In the genomic region with DNA sequence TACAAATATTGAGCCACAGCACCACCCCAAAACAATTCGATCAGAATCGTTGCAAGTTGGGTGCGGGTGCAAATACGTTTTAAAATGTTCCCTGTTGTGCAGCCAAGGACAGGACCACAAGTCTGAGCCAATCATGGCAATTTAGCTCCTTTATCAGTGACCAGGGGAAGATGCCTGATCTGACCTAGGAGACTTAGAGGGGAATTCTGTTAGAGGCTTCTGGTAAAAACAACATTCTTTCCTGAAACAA, we compare ENCODE assay signal across 8 cellular contexts. TPM values are rescaled to one million over a fixed set of nuclear protein-coding genes. Genes with fewer than 3 reads are reported as not detected.
A peak's percentile ranks its signal among the peaks of the same experiment; 100 is the strongest.
DNase-seq lines count a peak whose midpoint lies in the region; ATAC-seq, FAIRE-seq and TF ChIP-seq lines count a peak whose summit lies in the region.

No MANE protein-coding gene starts in this region.

- no peak overlapping the region for H4K91ac ChIP-seq in H1 (replicated peaks; ENCODE audit: insufficient read length, low read length)

- TF ChIP-seq POLR2A in H1 (IDR thresholded peaks at IDR 0.05; ENCODE audit: control extremely low read depth in 1 of 2, low read depth in 2 of 2, low read length in 2 of 2) (no peak), erythroblast (IDR thresholded peaks at IDR 0.05; ENCODE audit: low read length) (no peak)

- no peak overlapping the region for H3K14ac ChIP-seq in H1 (ENCODE audit: insufficient read length)

- no peak for FAIRE-seq in H1 (lab: Jason Lieb, UNC)

- CTCF ChIA-PET in CD4-positive, alpha-beta memory T cell (lab: Charles Lee; ENCODE audit: partially characterized antibody): interaction anchor here (0.6 to 6.4 kb wide), 48 partner anchors 9 to 217 kb away, joined by 3 to 225 read pairs (median 6); a partner anchor contains a TSS
- CTCF ChIA-PET in H1 (lab: Charles Lee; ENCODE audit: partially characterized antibody): interaction anchor here (0.6 to 4.4 kb wide), 26 partner anchors 9 to 326 kb away, joined by 3 to 24 read pairs (median 5); a partner anchor contains a TSS

- peak overlapping the region; percentile 68 to 93 (median 86) for H3K4me3 Mint-ChIP-seq in CD4-positive, alpha-beta memory T cell

- H3K23me2 ChIP-seq in H1 (ENCODE audit: low read depth, low read length): peaks cover 5% of the 10 kb centered on the region

- 0 out of 2 replicates have a peak overlapping the region, but pooled peaks have one; percentile 69 for H2BK5ac ChIP-seq in H1 (ENCODE audit: low read depth, low read length)

- peak overlapping the region; percentile 98 for H2AFZ ChIP-seq in H1 (ENCODE audit: low read length)
- peak overlapping the region; percentile 83 for H2AFZ ChIP-seq in neuron (ENCODE audit: low read depth, low read length)

- H3K9me3 ChIP-seq in CD4-positive, alpha-beta memory T cell (ENCODE audit: control insufficient read depth in 1 of 2, low read length in 2 of 2): no peaks in the 10 kb centered on the region
- H3K9me3 ChIP-seq in H1 (ENCODE audit: insufficient read depth in 2 of 2, low read depth in 1 of 2, low read length in 1 of 2) (no peaks in the 10 kb centered on the region), neuron (ENCODE audit: low read length) (no peaks in the 10 kb centered on the region)

- H3K56ac ChIP-seq in H1 (replicated peaks; ENCODE audit: insufficient read length, low read depth, low read length): no peak overlapping the region

- H4K5ac ChIP-seq in H1 (ENCODE audit: insufficient read length, low read depth, low read length): no peak overlapping the region

- POLR2A ChIA-PET in CD4-positive, alpha-beta memory T cell (lab: Charles Lee; ENCODE audit: partially characterized antibody): interaction anchor here (0.5 to 2.4 kb wide), 4 partner anchors 24 to 165 kb away, joined by 3 to 21 read pairs (median 8); a partner anchor contains a TSS
- POLR2A ChIA-PET in H1 (lab: Charles Lee; ENCODE audit: partially characterized antibody): interaction anchor here (0.8 to 4.3 kb wide), 8 partner anchors 9 to 776 kb away, joined by 3 to 26 read pairs (median 6); a partner anchor contains a TSS

- no peak overlapping the region for H4K8ac ChIP-seq in H1 (ENCODE audit: extremely low read depth, insufficient read depth, low read length)

- H3K79me1 ChIP-seq in H1 (ENCODE audit: low read depth, low read length): no peaks in the 10 kb centered on the region

- H3K27me3 Mint-ChIP-seq in CD4-positive, alpha-beta memory T cell: peaks cover 2 to 8% of the 10 kb centered on the region in 2 donors

- ATAC-seq in GM21526 (IDR thresholded peaks at IDR 0.05; ENCODE audit: low FRiP score, unreplicated experiment): peak; percentile 2

- peak overlapping the region; percentile 48 to 99 for H3K4me2 ChIP-seq in H1 (ENCODE audit: insufficient read depth in 1 of 2, low read depth in 2 of 2, low read length in 2 of 2)

- H2AK5ac ChIP-seq in H1 (ENCODE audit: low read depth, low read length): no peak overlapping the region

- H3K18ac ChIP-seq in H1 (ENCODE audit: extremely low read depth, low read length): no peak overlapping the region

- no peak for DNase-seq in CD4-positive, alpha-beta memory T cell
- DNase-seq in NCI-H2081 (lab: John Stamatoyannopoulos, UW) (peak; percentile 67 to 72), H1 (ENCODE audit: low read depth in 1 of 2, low spot score in 2 of 2) (no peak), erythroblast (lab: John Stamatoyannopoulos, UW) (no peak)
- DNase-seq in activated CD8-positive, alpha-beta memory T cell treated with anti-CD3 and anti-CD28 coated beads, Interleukin-2, amount 50 U/mL, for 48 hours: no peak
- no peak for DNase-seq in stimulated activated CD4-positive, alpha-beta T cell treated with anti-CD3 and anti-CD28 coated beads, Interleukin-4, amount 100 ng/mL, for 24 hours

- H3K79me2 ChIP-seq in H1 (ENCODE audit: control insufficient read depth in 1 of 2, insufficient read depth in 2 of 2, low read length in 2 of 2): no peaks in the 10 kb centered on the region

- no peaks in the 10 kb centered on the region for H4K20me1 ChIP-seq in H1 (replicated peaks in 1 of 2; ENCODE audit: control insufficient read depth in 1 of 2, insufficient read depth in 2 of 2, low read length in 2 of 2)

- no peak overlapping the region for H3K4ac ChIP-seq in H1 (replicated peaks; ENCODE audit: insufficient read length, low read depth, low read length)

- peak overlapping the region in 1 of 2 donors; percentile 73 for H3K4me3 ChIP-seq in CD4-positive, alpha-beta memory T cell (ENCODE audit: low read length in 2 of 2)
- peak overlapping the region; percentile 48 to 83 (median 62); a peak in 7 of 8 replicates for H3K4me3 ChIP-seq in H1 (ENCODE audit: extremely low read depth in 1 of 4, insufficient read depth in 2 of 4, low read depth in 3 of 4, low read length in 4 of 4)
- peak overlapping the region; percentile 55 for H3K4me3 ChIP-seq in neuron (ENCODE audit: low read length)

- H3K9me3 Mint-ChIP-seq in CD4-positive, alpha-beta memory T cell: no peaks in the 10 kb centered on the region

- H3K27ac Mint-ChIP-seq in CD4-positive, alpha-beta memory T cell: peak overlapping the region in 1 of 7 donors; percentile 36

- peak overlapping the region; percentile 52 for H2BK120ac ChIP-seq in H1 (replicated peaks; ENCODE audit: low read depth, low read length)

- no peak for TF ChIP-seq RAD21 in H1 (IDR thresholded peaks at IDR 0.05 in 1 of 2, conservative IDR thresholded peaks at IDR 0.05 in 1 of 2; ENCODE audit: low read depth in 2 of 2, low read length in 2 of 2)

- intact Hi-C loops in CD4-positive, alpha-beta memory T cell (cut with micrococcal nuclease): loop anchor here (1.0 to 5.0 kb wide), 6 partner anchors 24 to 324 kb away; a partner anchor contains a TSS

- no peak for TF ChIP-seq EP300 in H1 (IDR thresholded peaks at IDR 0.05; ENCODE audit: borderline replicate concordance in 1 of 2, low read depth in 2 of 2, low read length in 2 of 2)

- H3K36me3 ChIP-seq in CD4-positive, alpha-beta memory T cell (ENCODE audit: insufficient read depth, low read length): no peaks in the 10 kb centered on the region
- no peaks in the 10 kb centered on the region for H3K36me3 ChIP-seq in H1 (ENCODE audit: control insufficient read depth in 2 of 4, insufficient read depth in 4 of 4, low read length in 3 of 4)
- no peaks in the 10 kb centered on the region for H3K36me3 ChIP-seq in neuron (ENCODE audit: insufficient read depth, low read length)

- no peak overlapping the region for H3K27ac ChIP-seq in CD4-positive, alpha-beta memory T cell (ENCODE audit: low read depth, low read length)
- no peak overlapping the region for H3K27ac ChIP-seq in H1 (ENCODE audit: low read depth, low read length)

- peak overlapping the region; percentile 15 to 72 (median 57); a peak in 6 of 7 replicates for H3K9ac ChIP-seq in H1 (replicated peaks in 1 of 4; ENCODE audit: extremely low read depth in 1 of 4, low read depth in 3 of 4, low read length in 3 of 4)

- no peak overlapping the region for H2BK20ac ChIP-seq in H1 (ENCODE audit: low read length)

- no peak for TF ChIP-seq CTCF in H1 (IDR thresholded peaks at IDR 0.05; ENCODE audit: control extremely low read depth in 1 of 3, insufficient read depth in 1 of 3, low read depth in 1 of 3, low read length in 3 of 3)

- no peak overlapping the region for H2BK12ac ChIP-seq in H1 (ENCODE audit: low read depth, low read length)

- H3K23ac ChIP-seq in H1 (ENCODE audit: insufficient read length): no peak overlapping the region

- H3K36me3 Mint-ChIP-seq in CD4-positive, alpha-beta memory T cell: no peaks in the 10 kb centered on the region

- peaks cover 9 to 19% (median 13%) of the 10 kb centered on the region in 4 donors for H3K4me1 Mint-ChIP-seq in CD4-positive, alpha-beta memory T cell

- H2BK15ac ChIP-seq in H1 (ENCODE audit: low read length): no peak overlapping the region

- 41% methylated on average over 4 of the region's 4 CpGs; no CpG with 5 or more reads in 1 of the 2 experiments for WGBS in H1 (ENCODE audit: extremely low coverage in 1 of 2, insufficient coverage in 1 of 2, insufficient read length in 1 of 2, insufficient replicate concordance in 2 of 2, low coverage in 1 of 2, low lambda C conversion rate in 2 of 2, missing lambda C conversion rate in 1 of 2), 2 experiments

- peaks cover 14% of the 10 kb centered on the region for H3K4me1 ChIP-seq in CD4-positive, alpha-beta memory T cell (ENCODE audit: insufficient read depth, low read length)
- H3K4me1 ChIP-seq in H1 (replicated peaks in 1 of 4; ENCODE audit: control insufficient read depth in 3 of 4, insufficient read depth in 4 of 4, low read length in 3 of 4) (peaks cover 0 to 5% (median 2%) of the 10 kb centered on the region in 4 experiments; a peak in 3 of 7 replicates), neuron (ENCODE audit: insufficient read depth, low read length) (no peaks in the 10 kb centered on the region)

- no peaks in the 10 kb centered on the region for H3K27me3 ChIP-seq in CD4-positive, alpha-beta memory T cell (ENCODE audit: insufficient read depth, low read length)
- H3K27me3 ChIP-seq in H1 (replicated peaks in 1 of 4; ENCODE audit: control insufficient read depth in 3 of 4, extremely low read depth in 1 of 4, insufficient read depth in 3 of 4, low read length in 3 of 4) (no peaks in the 10 kb centered on the region), neuron (ENCODE audit: insufficient read depth, low read length) (no peaks in the 10 kb centered on the region)

RNA-seq across cellular contexts. Expression of a gene that starts 25.6 kb away (rescaled TPM):
- total RNA-seq in CD4-positive, alpha-beta memory T cell: 10 to 100 TPM; 22.6 to 30.3 TPM
- polyA plus RNA-seq in CD4-positive, alpha-beta memory T cell: 10 to 100 TPM; 41.6 to 96.3 TPM
- total RNA-seq in H1 (2021; fragmentation: NEBNext Ultra II Directional; extraction: Animal tissue kit (Norgen Biotek cat#: 25700)): 75.6 and 76.3 TPM in 2 replicates
- polyA plus RNA-seq in H1 (2011; rRNA removed): 8.1 and 21.1 TPM in 2 replicates
- 13.3 TPM for polyA plus RNA-seq in H1 (2011; cell fraction: cytosol; rRNA removed)
- 3.9 TPM for polyA plus RNA-seq in H1 (2011; cell fraction: nucleus; rRNA removed)
- 23.5 to 66.4 TPM (median 30.2 TPM) in 4 replicates for polyA plus RNA-seq in H1 (2012, experiment 1 of 2)
- polyA plus RNA-seq in H1 (2012, experiment 2 of 2): 8.3 TPM
- 39.0 TPM for polyA plus RNA-seq in H1 (2013, experiment 1 of 2)
- 39.7 TPM for polyA plus RNA-seq in H1 (2013, experiment 2 of 2)
- polyA minus RNA-seq in H1 (2011; rRNA and poly(A)+ RNA removed): 18.3 and 23.9 TPM in 2 replicates
- 21.1 TPM for polyA minus RNA-seq in H1 (2011; cell fraction: cytosol; rRNA and poly(A)+ RNA removed)
- 71.3 TPM for polyA minus RNA-seq in H1 (2011; cell fraction: nucleus; rRNA and poly(A)+ RNA removed)

RNA-seq across cellular contexts. Expression of a gene that starts 37.7 kb away (rescaled TPM):
- total RNA-seq in CD4-positive, alpha-beta memory T cell: 100 to 1,000 TPM; 115 to 119 TPM
- polyA plus RNA-seq in CD4-positive, alpha-beta memory T cell: 10 to 100 TPM in 1 of 2 donors, 1 to 10 TPM in 1; 5.1 to 47.1 TPM
- total RNA-seq in H1 (2021; fragmentation: NEBNext Ultra II Directional; extraction: Animal tissue kit (Norgen Biotek cat#: 25700)): 69.3 and 70.9 TPM in 2 replicates
- 6.5 and 10.1 TPM in 2 replicates for polyA plus RNA-seq in H1 (2011; rRNA removed)
- 14.1 TPM for polyA plus RNA-seq in H1 (2011; cell fraction: cytosol; rRNA removed)
- 19.3 TPM for polyA plus RNA-seq in H1 (2011; cell fraction: nucleus; rRNA removed)
- polyA plus RNA-seq in H1 (2012, experiment 1 of 2): 18.2 to 36.0 TPM (median 23.5 TPM) in 4 replicates
- polyA plus RNA-seq in H1 (2012, experiment 2 of 2): 0.94 TPM
- polyA plus RNA-seq in H1 (2013, experiment 1 of 2): 35.3 TPM
- polyA plus RNA-seq in H1 (2013, experiment 2 of 2): 34.5 TPM
- polyA minus RNA-seq in H1 (2011; rRNA and poly(A)+ RNA removed): 35.0 and 43.7 TPM in 2 replicates
- polyA minus RNA-seq in H1 (2011; cell fraction: cytosol; rRNA and poly(A)+ RNA removed): 38.8 TPM
- 162 TPM for polyA minus RNA-seq in H1 (2011; cell fraction: nucleus; rRNA and poly(A)+ RNA removed)

Comparison
In these comparisons a context has a peak if more than half of its experiments do, and no peak if none do; other contexts are left out.
1. DNase-seq: peak in NCI-H2081 (2 of 2); none in CD4-positive, alpha-beta memory T cell (0 of 5), H1 (0 of 2), activated CD8-positive, alpha-beta memory T cell treated with anti-CD3 and anti-CD28 coated beads, Interleukin-2, amount 50 U/mL, for 48 hours (single experiment), stimulated activated CD4-positive, alpha-beta T cell treated with anti-CD3 and anti-CD28 coated beads, Interleukin-4, amount 100 ng/mL, for 24 hours (single experiment) and erythroblast (0 of 2).